Comparison of ENCODE assay signal across 5 cellular contexts in genomic region chr9:62874213-62874612, GRCh38.
DNase-seq lines count a peak whose midpoint lies in the region; ATAC-seq, FAIRE-seq and TF ChIP-seq lines count a peak whose summit lies in the region.
"Not testable (repeated sequence)": the region's sequence is repeated elsewhere in the genome, so short reads cannot be mapped to it uniquely, and the experiment has no call there.

No MANE protein-coding gene starts in this region.

- H3K27ac Mint-ChIP-seq in activated CD4-positive, alpha-beta T cell treated with anti-CD3 and anti-CD28 coated beads, Interleukin-2, amount 10 ng/mL, durations not matched to agents 24 days and 14 days; natural killer cell treated with Interleukin-12 subunit alpha and Interleukin-12 subunit beta and Interleukin-15 and Interleukin-18, amount 100 ng/mL, for 72 hours: not testable (repeated sequence)

- CTCF ChIA-PET in H1 (lab: Charles Lee; ENCODE audit: partially characterized antibody), result not testable (repeated sequence)

- H4K20me1 ChIP-seq in H1 (replicated peaks in 1 of 2; ENCODE audit: control insufficient read depth in 1 of 2, insufficient read depth in 2 of 2, low read length in 2 of 2), result not testable (repeated sequence)

- not testable (repeated sequence) for TF ChIP-seq RAD21 in H1 (IDR thresholded peaks at IDR 0.05 in 1 of 2, conservative IDR thresholded peaks at IDR 0.05 in 1 of 2; ENCODE audit: low read depth in 2 of 2, low read length in 2 of 2)

- peaks cover 35% of the 10 kb centered on the region for H3K27me3 Mint-ChIP-seq in activated CD4-positive, alpha-beta T cell treated with anti-CD3 and anti-CD28 coated beads, Interleukin-2, amount 10 ng/mL, durations not matched to agents 24 days and 14 days
- peaks cover 20 to 41% of the 10 kb centered on the region in 2 donors for H3K27me3 Mint-ChIP-seq in natural killer cell treated with Interleukin-12 subunit alpha and Interleukin-12 subunit beta and Interleukin-15 and Interleukin-18, amount 100 ng/mL, for 72 hours

- H3K4me3 Mint-ChIP-seq in activated CD4-positive, alpha-beta T cell treated with anti-CD3 and anti-CD28 coated beads, Interleukin-2, amount 10 ng/mL, durations not matched to agents 24 days and 14 days; natural killer cell treated with Interleukin-12 subunit alpha and Interleukin-12 subunit beta and Interleukin-15 and Interleukin-18, amount 100 ng/mL, for 72 hours: not testable (repeated sequence)

- H3K36me3 ChIP-seq in H1 (ENCODE audit: control insufficient read depth in 2 of 4, insufficient read depth in 4 of 4, low read length in 3 of 4); iPS-18a (ENCODE audit: control insufficient read depth, low read depth, low read length); upper lobe of left lung: not testable (repeated sequence)

- not testable (repeated sequence) for TF ChIP-seq CTCF in H1 (IDR thresholded peaks at IDR 0.05; ENCODE audit: control extremely low read depth in 1 of 3, insufficient read depth in 1 of 3, low read depth in 1 of 3, low read length in 3 of 3); upper lobe of left lung (IDR thresholded peaks at IDR 0.05)

- DNase-seq in activated CD4-positive, alpha-beta T cell treated with anti-CD3 and anti-CD28 coated beads, Interleukin-2, amount 10 ng/mL, durations not matched to agents 24 days and 14 days, result peak; percentile 53
- not testable (repeated sequence) for DNase-seq in H1 (ENCODE audit: low read depth in 1 of 2, low spot score in 2 of 2); natural killer cell treated with Interleukin-12 subunit alpha and Interleukin-12 subunit beta and Interleukin-15 and Interleukin-18, amount 100 ng/mL, for 72 hours (ENCODE audit: low spot score); upper lobe of left lung

- H3K18ac ChIP-seq in H1 (ENCODE audit: extremely low read depth, low read length), result not testable (repeated sequence)

- H3K4ac ChIP-seq in H1 (replicated peaks; ENCODE audit: insufficient read length, low read depth, low read length), result not testable (repeated sequence)

- not testable (repeated sequence) for H3K23ac ChIP-seq in H1 (ENCODE audit: insufficient read length)

- not testable (repeated sequence) for H3K4me3 ChIP-seq in H1 (ENCODE audit: extremely low read depth in 1 of 4, insufficient read depth in 2 of 4, low read depth in 3 of 4, low read length in 4 of 4); upper lobe of left lung
- H3K4me3 ChIP-seq in iPS-18a (ENCODE audit: low read length), result peak overlapping the region; percentile 35

- not testable (repeated sequence) for H2BK5ac ChIP-seq in H1 (ENCODE audit: low read depth, low read length)

- H2AK5ac ChIP-seq in H1 (ENCODE audit: low read depth, low read length), result not testable (repeated sequence)

- POLR2A ChIA-PET in H1 (lab: Charles Lee; ENCODE audit: partially characterized antibody), result not testable (repeated sequence)

- not testable (repeated sequence) for H3K9ac ChIP-seq in H1 (replicated peaks in 1 of 4; ENCODE audit: extremely low read depth in 1 of 4, low read depth in 3 of 4, low read length in 3 of 4); iPS-18a (ENCODE audit: low read length)

- H3K4me1 Mint-ChIP-seq in activated CD4-positive, alpha-beta T cell treated with anti-CD3 and anti-CD28 coated beads, Interleukin-2, amount 10 ng/mL, durations not matched to agents 24 days and 14 days; natural killer cell treated with Interleukin-12 subunit alpha and Interleukin-12 subunit beta and Interleukin-15 and Interleukin-18, amount 100 ng/mL, for 72 hours (ENCODE audit: low read depth in 2 of 2): not testable (repeated sequence)

- H3K23me2 ChIP-seq in H1 (ENCODE audit: low read depth, low read length), result not testable (repeated sequence)

- not testable (repeated sequence) for TF ChIP-seq POLR2A in H1 (IDR thresholded peaks at IDR 0.05; ENCODE audit: control extremely low read depth in 1 of 2, low read depth in 2 of 2, low read length in 2 of 2); upper lobe of left lung (IDR thresholded peaks at IDR 0.05)

- WGBS in H1 (ENCODE audit: extremely low coverage in 1 of 2, insufficient coverage in 1 of 2, insufficient read length in 1 of 2, insufficient replicate concordance in 2 of 2, low coverage in 1 of 2, low lambda C conversion rate in 2 of 2, missing lambda C conversion rate in 1 of 2), 2 experiments, result 72% methylated on average over 9 of the region's 10 CpGs; no CpG with 5 or more reads in 1 of the 2 experiments
- WGBS in upper lobe of left lung, 2 donors, result 77 to 86% methylated on average over 10 of the region's 10 CpGs

- H3K79me1 ChIP-seq in H1 (ENCODE audit: low read depth, low read length), result not testable (repeated sequence)

- not testable (repeated sequence) for H3K9me3 ChIP-seq in H1 (ENCODE audit: insufficient read depth in 2 of 2, low read depth in 1 of 2, low read length in 1 of 2); iPS-18a (ENCODE audit: control insufficient read depth, low read depth, low read length); upper lobe of left lung

- TF ChIP-seq EP300 in H1 (IDR thresholded peaks at IDR 0.05; ENCODE audit: borderline replicate concordance in 1 of 2, low read depth in 2 of 2, low read length in 2 of 2); upper lobe of left lung (IDR thresholded peaks at IDR 0.05): not testable (repeated sequence)

- not testable (repeated sequence) for H3K4me1 ChIP-seq in H1 (replicated peaks in 1 of 4; ENCODE audit: control insufficient read depth in 3 of 4, insufficient read depth in 4 of 4, low read length in 3 of 4); iPS-18a (ENCODE audit: control insufficient read depth, low read depth, low read length); upper lobe of left lung

- not testable (repeated sequence) for H3K9me3 Mint-ChIP-seq in activated CD4-positive, alpha-beta T cell treated with anti-CD3 and anti-CD28 coated beads, Interleukin-2, amount 10 ng/mL, durations not matched to agents 24 days and 14 days; natural killer cell treated with Interleukin-12 subunit alpha and Interleukin-12 subunit beta and Interleukin-15 and Interleukin-18, amount 100 ng/mL, for 72 hours

- not testable (repeated sequence) for H2BK15ac ChIP-seq in H1 (ENCODE audit: low read length)

- H3K36me3 Mint-ChIP-seq in activated CD4-positive, alpha-beta T cell treated with anti-CD3 and anti-CD28 coated beads, Interleukin-2, amount 10 ng/mL, durations not matched to agents 24 days and 14 days (ENCODE audit: low read depth); natural killer cell treated with Interleukin-12 subunit alpha and Interleukin-12 subunit beta and Interleukin-15 and Interleukin-18, amount 100 ng/mL, for 72 hours: not testable (repeated sequence)

- not testable (repeated sequence) for H2BK20ac ChIP-seq in H1 (ENCODE audit: low read length)

- H2AFZ ChIP-seq in H1 (ENCODE audit: low read length), result not testable (repeated sequence)

- not testable (repeated sequence) for FAIRE-seq in H1 (lab: Jason Lieb, UNC)

- ATAC-seq in natural killer cell treated with Interleukin-12 subunit alpha and Interleukin-12 subunit beta and Interleukin-15 and Interleukin-18, amount 100 ng/mL, for 72 hours, result peak; percentile 28 to 36
- ATAC-seq in upper lobe of left lung (ENCODE audit: low FRiP score in 2 of 2), result peak; percentile 35 to 49

- H2BK12ac ChIP-seq in H1 (ENCODE audit: low read depth, low read length), result not testable (repeated sequence)

- not testable (repeated sequence) for H4K91ac ChIP-seq in H1 (replicated peaks; ENCODE audit: insufficient read length, low read length)

- H2BK120ac ChIP-seq in H1 (replicated peaks; ENCODE audit: low read depth, low read length), result not testable (repeated sequence)

- H4K8ac ChIP-seq in H1 (ENCODE audit: extremely low read depth, insufficient read depth, low read length), result not testable (repeated sequence)

- not testable (repeated sequence) for H3K79me2 ChIP-seq in H1 (ENCODE audit: control insufficient read depth in 1 of 2, insufficient read depth in 2 of 2, low read length in 2 of 2)

- 0 out of 4 replicates have a peak overlapping the region, but pooled peaks have one; percentile 0 to 4 for H3K4me2 ChIP-seq in H1 (ENCODE audit: insufficient read depth in 1 of 2, low read depth in 2 of 2, low read length in 2 of 2)

- H3K27me3 ChIP-seq in H1 (replicated peaks in 1 of 4; ENCODE audit: control insufficient read depth in 3 of 4, extremely low read depth in 1 of 4, insufficient read depth in 3 of 4, low read length in 3 of 4); upper lobe of left lung: not testable (repeated sequence)
- H3K27me3 ChIP-seq in iPS-18a (ENCODE audit: control insufficient read depth, insufficient read depth, low read length), result peaks cover 35% of the 10 kb centered on the region

- H3K56ac ChIP-seq in H1 (replicated peaks; ENCODE audit: insufficient read length, low read depth, low read length), result not testable (repeated sequence)

- intact Hi-C loops in activated CD4-positive, alpha-beta T cell treated with anti-CD3 and anti-CD28 coated beads, Interleukin-2, amount 10 ng/mL, durations not matched to agents 24 days and 14 days (cut with micrococcal nuclease), result not testable (repeated sequence)

- not testable (repeated sequence) for H3K14ac ChIP-seq in H1 (ENCODE audit: insufficient read length)

- not testable (repeated sequence) for H4K5ac ChIP-seq in H1 (ENCODE audit: insufficient read length, low read depth, low read length)

- not testable (repeated sequence) for H3K27ac ChIP-seq in H1 (ENCODE audit: low read depth, low read length); iPS-18a (ENCODE audit: low read length); upper lobe of left lung
